Comparison of ENCODE assay signal across 8 cellular contexts in genomic region chr20:325889-326644, GRCh38. TPM values are rescaled to one million over a fixed set of nuclear protein-coding genes. Genes with fewer than 3 reads are reported as not detected.
DNase-seq lines count a peak whose midpoint lies in the region; ATAC-seq and TF ChIP-seq lines count a peak whose summit lies in the region.

No MANE protein-coding gene starts in this region.

- peaks cover 17% of the 10 kb centered on the region for H3K79me2 ChIP-seq in neural cell (replicated peaks; ENCODE audit: insufficient read depth, low read length)

- TF ChIP-seq EP300 in neural cell (conservative IDR thresholded peaks at IDR 0.05; ENCODE audit: poor library complexity, severe bottlenecking) = no peak

- no peaks in the 10 kb centered on the region for H3K4me1 ChIP-seq in urinary bladder (ENCODE audit: insufficient read depth)

- POLR2A ChIA-PET in GM10248 (lab: Yijun Ruan, JAX) = interaction anchor here (1.3 kb wide), 1 partner anchor 108 kb away, joined by 3 read pairs; no protein-coding TSS in a partner anchor

- no peaks in the 10 kb centered on the region for H3K27me3 ChIP-seq in neural cell (ENCODE audit: insufficient read depth, low read depth, low read length)

- H3K9ac ChIP-seq in neural cell (ENCODE audit: low read length) = peak overlapping the region; percentile 94

- H3F3A ChIP-seq in neural cell (ENCODE audit: insufficient read depth, low read length, poor library complexity, severe bottlenecking) = peaks cover 13% of the 10 kb centered on the region

- H3K9me3 ChIP-seq in neural cell (ENCODE audit: low read length) = no peaks in the 10 kb centered on the region

- peak; percentile 14 for ATAC-seq in HG03432 (IDR thresholded peaks at IDR 0.05; ENCODE audit: unreplicated experiment)
- ATAC-seq in HG03521 (IDR thresholded peaks at IDR 0.05; ENCODE audit: unreplicated experiment) = no peak

- H2AFZ ChIP-seq in neural cell (ENCODE audit: low read depth, low read length) = no peak overlapping the region

- peak overlapping the region; percentile 91 for H3K27ac ChIP-seq in neural cell (ENCODE audit: low read length)
- peak overlapping the region; percentile 94 for H3K27ac ChIP-seq in urinary bladder (ENCODE audit: low read depth)

- CTCF ChIA-PET in GM10248 (lab: Yijun Ruan, JAX) = interaction anchor here (0.8 to 1.4 kb wide), 4 partner anchors 16 to 29 kb away, joined by 3 to 5 read pairs (median 3); no protein-coding TSS in a partner anchor

- WGBS in urinary bladder = under 1% methylated on average over 103 of the region's 103 CpGs

- DNase-seq in GM10248 (ENCODE audit: extremely low spot score) (peak; percentile 66), OCI-M1 (lab: John Stamatoyannopoulos, UW) (peak; percentile 84), germinal center (ENCODE audit: low spot score) (peak; percentile 58)
- DNase-seq in activated naive CD4-positive, alpha-beta T cell treated with Interleukin-2 at 50 U/mL for 16 hours = peak; percentile 54

- peaks cover 17% of the 10 kb centered on the region for H4K20me1 ChIP-seq in neural cell (ENCODE audit: insufficient read depth)

- TF ChIP-seq RAD21 in neural cell (conservative IDR thresholded peaks at IDR 0.05) = no peak

- no peaks in the 10 kb centered on the region for H3K9me2 ChIP-seq in neural cell (ENCODE audit: insufficient read depth, low read length)

- no peak overlapping the region for H3K4me2 ChIP-seq in neural cell (ENCODE audit: low read length)

- H3K36me3 ChIP-seq in neural cell (ENCODE audit: insufficient read depth, low read length) = no peaks in the 10 kb centered on the region
- no peaks in the 10 kb centered on the region for H3K36me3 ChIP-seq in urinary bladder (ENCODE audit: insufficient read depth)

- peak overlapping the region; percentile 98 for H3K4me3 ChIP-seq in neural cell (ENCODE audit: low read length)
- peak overlapping the region; percentile 79 for H3K4me3 ChIP-seq in urinary bladder (ENCODE audit: low read depth, low read length)

- TF ChIP-seq CTCF in GM10248 (IDR thresholded peaks at IDR 0.05; ENCODE audit: control extremely low read depth, extremely low read depth, low read depth, missing control alignments) = no peak
- no peak for TF ChIP-seq CTCF in neural cell (IDR thresholded peaks at IDR 0.05; ENCODE audit: poor library complexity, severe bottlenecking)

TF ChIP-seq in neural cell, 6 proteins besides CTCF, POLR2A, EP300 and RAD21:
- TF ChIP-seq MXI1 (conservative IDR thresholded peaks at IDR 0.05; ENCODE audit: poor library complexity, severe bottlenecking) (peak; percentile 73), POLR2AphosphoS5 (IDR thresholded peaks at IDR 0.05) (no peak), SMC3 (conservative IDR thresholded peaks at IDR 0.05; ENCODE audit: poor library complexity) (peak; percentile 9)
TF ChIP-seq in neural cell: peak in this region for 2.

RNA-seq across cellular contexts. Expression of gene SOX12, which starts 0.7 kb away (rescaled TPM):
- polyA plus RNA-seq in neural cell (6.8 and 9.6 TPM in 2 replicates), urinary bladder (11.1 TPM)
- 12.5 and 13.4 TPM in 2 replicates for polyA minus RNA-seq in neural cell
- total RNA-seq in urinary bladder = 3.4 TPM

RNA-seq across cellular contexts. Expression of gene NRSN2, which starts 20.8 kb away (rescaled TPM):
- 19.6 and 43.1 TPM in 2 replicates for polyA plus RNA-seq in neural cell
- 29.2 and 30.7 TPM in 2 replicates for polyA minus RNA-seq in neural cell
- total RNA-seq in urinary bladder = 10.8 TPM
- 47.5 TPM for polyA plus RNA-seq in urinary bladder

RNA-seq across cellular contexts. Expression of gene ZCCHC3, which starts 28.7 kb away (rescaled TPM):
- polyA plus RNA-seq in neural cell (15.5 and 19.5 TPM in 2 replicates), urinary bladder (14.2 TPM)
- 32.5 and 41.9 TPM in 2 replicates for polyA minus RNA-seq in neural cell
- 18.0 TPM for total RNA-seq in urinary bladder

RNA-seq across cellular contexts. Expression of gene C20orf96, which starts 35.5 kb away (rescaled TPM):
- polyA plus RNA-seq in neural cell = 7.8 and 10.9 TPM in 2 replicates
- polyA minus RNA-seq in neural cell = 8.0 and 8.7 TPM in 2 replicates
- 5.0 TPM for total RNA-seq in urinary bladder
- 6.4 TPM for polyA plus RNA-seq in urinary bladder

RNA-seq across cellular contexts. Expression of gene TRIB3, which starts 54.5 kb away (rescaled TPM):
- polyA plus RNA-seq in neural cell = 6.0 and 6.8 TPM in 2 replicates
- 9.0 and 9.7 TPM in 2 replicates for polyA minus RNA-seq in neural cell
- total RNA-seq in urinary bladder = 3.9 TPM
- 6.3 TPM for polyA plus RNA-seq in urinary bladder
